ENCODE assay signal across 1 cellular context in the genomic region with DNA sequence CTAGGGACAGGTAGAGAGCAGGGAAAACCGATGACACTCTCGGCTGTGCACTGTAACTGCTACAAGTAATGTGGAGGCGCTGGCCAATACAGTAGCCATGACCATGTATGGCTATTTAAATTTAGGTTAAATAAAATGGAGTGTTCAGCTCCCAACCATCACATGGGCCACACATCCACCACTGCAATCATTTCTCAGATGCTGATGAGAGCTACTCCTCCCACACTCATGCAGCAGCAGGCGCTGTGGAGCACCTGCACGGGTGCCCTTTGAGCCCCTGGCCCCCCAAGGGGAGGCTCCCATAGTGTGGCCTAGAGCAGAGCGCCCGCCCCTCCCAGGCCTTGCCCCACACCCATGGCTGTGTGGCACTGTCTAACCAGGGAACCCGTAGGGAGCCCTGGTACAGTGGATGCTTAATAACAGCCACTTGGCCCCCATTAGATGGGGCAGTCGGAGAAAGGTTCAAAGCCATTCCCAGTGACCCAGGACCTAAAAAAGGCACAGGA.
A peak's percentile ranks its signal among the peaks of the same experiment; 100 is the strongest.
TF ChIP-seq lines count a peak whose summit lies in the region.

No MANE protein-coding gene starts in this region.

TF ChIP-seq in HepG2, 621 proteins besides CTCF, POLR2A, EP300 and RAD21:
- TF ChIP-seq, protein P1, sequence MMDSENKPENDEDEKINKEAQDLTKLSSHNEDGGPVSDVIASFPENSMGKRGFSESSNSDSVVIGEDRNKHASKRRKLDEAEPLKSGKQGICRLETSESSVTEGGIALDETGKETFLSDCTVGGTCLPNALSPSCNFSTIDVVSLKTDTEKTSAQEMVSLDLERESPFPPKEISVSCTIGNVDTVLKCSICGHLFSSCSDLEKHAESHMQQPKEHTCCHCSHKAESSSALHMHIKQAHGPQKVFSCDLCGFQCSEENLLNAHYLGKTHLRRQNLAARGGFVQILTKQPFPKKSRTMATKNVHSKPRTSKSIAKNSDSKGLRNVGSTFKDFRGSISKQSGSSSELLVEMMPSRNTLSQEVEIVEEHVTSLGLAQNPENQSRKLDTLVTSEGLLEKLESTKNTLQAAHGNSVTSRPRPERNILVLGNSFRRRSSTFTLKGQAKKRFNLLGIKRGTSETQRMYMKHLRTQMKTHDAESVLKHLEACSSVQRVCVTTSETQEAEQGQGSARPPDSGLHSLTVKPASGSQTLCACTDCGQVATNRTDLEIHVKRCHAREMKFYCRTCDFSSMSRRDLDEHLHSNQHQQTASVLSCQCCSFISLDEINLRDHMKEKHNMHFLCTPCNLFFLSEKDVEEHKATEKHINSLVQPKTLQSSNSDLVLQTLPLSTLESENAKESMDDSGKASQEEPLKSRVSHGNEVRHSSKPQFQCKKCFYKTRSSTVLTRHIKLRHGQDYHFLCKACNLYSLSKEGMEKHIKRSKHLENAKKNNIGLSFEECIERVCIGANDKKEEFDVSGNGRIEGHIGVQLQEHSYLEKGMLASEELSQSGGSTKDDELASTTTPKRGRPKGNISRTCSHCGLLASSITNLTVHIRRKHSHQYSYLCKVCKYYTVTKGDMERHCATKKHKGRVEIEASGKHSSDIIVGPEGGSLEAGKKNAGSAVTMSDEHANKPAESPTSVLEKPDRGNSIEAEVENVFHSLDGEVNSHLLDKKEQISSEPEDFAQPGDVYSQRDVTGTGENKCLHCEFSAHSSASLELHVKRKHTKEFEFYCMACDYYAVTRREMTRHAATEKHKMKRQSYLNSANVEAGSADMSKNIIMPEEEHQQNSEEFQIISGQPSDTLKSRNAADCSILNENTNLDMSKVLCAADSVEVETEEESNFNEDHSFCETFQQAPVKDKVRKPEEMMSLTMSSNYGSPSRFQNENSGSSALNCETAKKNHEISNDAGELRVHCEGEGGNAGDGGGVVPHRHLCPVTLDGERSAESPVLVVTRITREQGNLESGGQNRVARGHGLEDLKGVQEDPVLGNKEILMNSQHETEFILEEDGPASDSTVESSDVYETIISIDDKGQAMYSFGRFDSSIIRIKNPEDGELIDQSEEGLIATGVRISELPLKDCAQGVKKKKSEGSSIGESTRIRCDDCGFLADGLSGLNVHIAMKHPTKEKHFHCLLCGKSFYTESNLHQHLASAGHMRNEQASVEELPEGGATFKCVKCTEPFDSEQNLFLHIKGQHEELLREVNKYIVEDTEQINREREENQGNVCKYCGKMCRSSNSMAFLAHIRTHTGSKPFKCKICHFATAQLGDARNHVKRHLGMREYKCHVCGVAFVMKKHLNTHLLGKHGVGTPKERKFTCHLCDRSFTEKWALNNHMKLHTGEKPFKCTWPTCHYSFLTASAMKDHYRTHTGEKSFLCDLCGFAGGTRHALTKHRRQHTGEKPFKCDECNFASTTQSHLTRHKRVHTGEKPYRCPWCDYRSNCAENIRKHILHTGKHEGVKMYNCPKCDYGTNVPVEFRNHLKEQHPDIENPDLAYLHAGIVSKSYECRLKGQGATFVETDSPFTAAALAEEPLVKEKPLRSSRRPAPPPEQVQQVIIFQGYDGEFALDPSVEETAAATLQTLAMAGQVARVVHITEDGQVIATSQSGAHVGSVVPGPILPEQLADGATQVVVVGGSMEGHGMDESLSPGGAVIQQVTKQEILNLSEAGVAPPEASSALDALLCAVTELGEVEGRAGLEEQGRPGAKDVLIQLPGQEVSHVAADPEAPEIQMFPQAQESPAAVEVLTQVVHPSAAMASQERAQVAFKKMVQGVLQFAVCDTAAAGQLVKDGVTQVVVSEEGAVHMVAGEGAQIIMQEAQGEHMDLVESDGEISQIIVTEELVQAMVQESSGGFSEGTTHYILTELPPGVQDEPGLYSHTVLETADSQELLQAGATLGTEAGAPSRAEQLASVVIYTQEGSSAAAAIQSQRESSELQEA (CRISPR knock-in tag; IDR thresholded peaks at IDR 0.05; ENCODE audit: not compliant biosample characterization): no peak
- TF ChIP-seq PHF5A (CRISPR knock-in tag; IDR thresholded peaks at IDR 0.05; ENCODE audit: low read depth, unreplicated experiment) (peak; percentile 18), AGO2 (optimal IDR thresholded peaks at IDR 0.05; ENCODE audit: low read depth, low read length) (peak; percentile 41), DNMT3B (CRISPR knock-in tag; conservative IDR thresholded peaks at IDR 0.05) (no peak), ZNF7 (CRISPR knock-in tag; IDR thresholded peaks at IDR 0.05) (no peak), HNF4G (IDR thresholded peaks at IDR 0.05; ENCODE audit: borderline replicate concordance, low read depth, low read length) (peak; percentile 71), HNF4G (CRISPR knock-in tag; IDR thresholded peaks at IDR 0.05; ENCODE audit: borderline replicate concordance, low read depth) (no peak), HNRNPL (IDR thresholded peaks at IDR 0.05; ENCODE audit: low read depth, low read length) (0 out of 2 replicates have a peak, but pooled peaks have one; percentile 53), SNAI1 (CRISPR knock-in tag; IDR thresholded peaks at IDR 0.05; ENCODE audit: borderline replicate concordance) (0 out of 2 replicates have a peak, but pooled peaks have one; percentile 42), HNF4A (CRISPR knock-in tag; IDR thresholded peaks at IDR 0.05) (peak; percentile 75), SMAD1 (CRISPR knock-in tag; IDR thresholded peaks at IDR 0.05; ENCODE audit: borderline replicate concordance, low read depth) (no peak), SOX6 (IDR thresholded peaks at IDR 0.05) (no peak), SOX6 (CRISPR knock-in tag; IDR thresholded peaks at IDR 0.05) (0 out of 2 replicates have a peak, but pooled peaks have one; percentile 24), NCOR1 (IDR thresholded peaks at IDR 0.05; ENCODE audit: borderline replicate concordance, low read length) (0 out of 2 replicates have a peak, but pooled peaks have one; percentile 21), POLR2G (IDR thresholded peaks at IDR 0.05; ENCODE audit: low read depth, low read length) (peak; percentile 3; the same call in 1 of the 2 replicates), RBFOX2 (IDR thresholded peaks at IDR 0.05; ENCODE audit: low read depth, low read length) (peak; percentile 54; the same call in 1 of the 2 replicates), POLR2AphosphoS5 (IDR thresholded peaks at IDR 0.05; ENCODE audit: low read depth, low read length) (peak; percentile 28; the same call in 1 of the 2 replicates)
- TF ChIP-seq, protein P2, sequence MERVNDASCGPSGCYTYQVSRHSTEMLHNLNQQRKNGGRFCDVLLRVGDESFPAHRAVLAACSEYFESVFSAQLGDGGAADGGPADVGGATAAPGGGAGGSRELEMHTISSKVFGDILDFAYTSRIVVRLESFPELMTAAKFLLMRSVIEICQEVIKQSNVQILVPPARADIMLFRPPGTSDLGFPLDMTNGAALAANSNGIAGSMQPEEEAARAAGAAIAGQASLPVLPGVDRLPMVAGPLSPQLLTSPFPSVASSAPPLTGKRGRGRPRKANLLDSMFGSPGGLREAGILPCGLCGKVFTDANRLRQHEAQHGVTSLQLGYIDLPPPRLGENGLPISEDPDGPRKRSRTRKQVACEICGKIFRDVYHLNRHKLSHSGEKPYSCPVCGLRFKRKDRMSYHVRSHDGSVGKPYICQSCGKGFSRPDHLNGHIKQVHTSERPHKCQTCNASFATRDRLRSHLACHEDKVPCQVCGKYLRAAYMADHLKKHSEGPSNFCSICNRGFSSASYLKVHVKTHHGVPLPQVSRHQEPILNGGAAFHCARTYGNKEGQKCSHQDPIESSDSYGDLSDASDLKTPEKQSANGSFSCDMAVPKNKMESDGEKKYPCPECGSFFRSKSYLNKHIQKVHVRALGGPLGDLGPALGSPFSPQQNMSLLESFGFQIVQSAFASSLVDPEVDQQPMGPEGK (CRISPR knock-in tag; IDR thresholded peaks at IDR 0.05): peak; percentile 69
- TF ChIP-seq, protein P3, sequence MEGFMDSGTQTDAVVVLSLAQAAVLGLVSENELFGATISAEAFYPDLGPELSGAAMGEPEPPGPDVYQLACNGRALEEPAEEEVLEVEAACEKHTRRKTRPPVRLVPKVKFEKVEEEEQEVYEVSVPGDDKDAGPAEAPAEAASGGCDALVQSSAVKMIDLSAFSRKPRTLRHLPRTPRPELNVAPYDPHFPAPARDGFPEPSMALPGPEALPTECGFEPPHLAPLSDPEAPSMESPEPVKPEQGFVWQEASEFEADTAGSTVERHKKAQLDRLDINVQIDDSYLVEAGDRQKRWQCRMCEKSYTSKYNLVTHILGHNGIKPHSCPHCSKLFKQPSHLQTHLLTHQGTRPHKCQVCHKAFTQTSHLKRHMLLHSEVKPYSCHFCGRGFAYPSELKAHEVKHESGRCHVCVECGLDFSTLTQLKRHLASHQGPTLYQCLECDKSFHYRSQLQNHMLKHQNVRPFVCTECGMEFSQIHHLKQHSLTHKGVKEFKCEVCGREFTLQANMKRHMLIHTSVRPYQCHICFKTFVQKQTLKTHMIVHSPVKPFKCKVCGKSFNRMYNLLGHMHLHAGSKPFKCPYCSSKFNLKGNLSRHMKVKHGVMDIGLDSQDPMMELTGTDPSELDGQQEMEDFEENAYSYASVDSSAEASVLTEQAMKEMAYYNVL (CRISPR knock-in tag; IDR thresholded peaks at IDR 0.05; ENCODE audit: borderline replicate concordance): 0 out of 2 replicates have a peak, but pooled peaks have one; percentile 43
- TF ChIP-seq, protein P4, sequence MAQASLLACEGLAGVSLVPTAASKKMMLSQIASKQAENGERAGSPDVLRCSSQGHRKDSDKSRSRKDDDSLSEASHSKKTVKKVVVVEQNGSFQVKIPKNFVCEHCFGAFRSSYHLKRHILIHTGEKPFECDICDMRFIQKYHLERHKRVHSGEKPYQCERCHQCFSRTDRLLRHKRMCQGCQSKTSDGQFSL (CRISPR knock-in tag; IDR thresholded peaks at IDR 0.05): peak; percentile 11; the same call in 1 of the 2 replicates
- TF ChIP-seq, protein P5, sequence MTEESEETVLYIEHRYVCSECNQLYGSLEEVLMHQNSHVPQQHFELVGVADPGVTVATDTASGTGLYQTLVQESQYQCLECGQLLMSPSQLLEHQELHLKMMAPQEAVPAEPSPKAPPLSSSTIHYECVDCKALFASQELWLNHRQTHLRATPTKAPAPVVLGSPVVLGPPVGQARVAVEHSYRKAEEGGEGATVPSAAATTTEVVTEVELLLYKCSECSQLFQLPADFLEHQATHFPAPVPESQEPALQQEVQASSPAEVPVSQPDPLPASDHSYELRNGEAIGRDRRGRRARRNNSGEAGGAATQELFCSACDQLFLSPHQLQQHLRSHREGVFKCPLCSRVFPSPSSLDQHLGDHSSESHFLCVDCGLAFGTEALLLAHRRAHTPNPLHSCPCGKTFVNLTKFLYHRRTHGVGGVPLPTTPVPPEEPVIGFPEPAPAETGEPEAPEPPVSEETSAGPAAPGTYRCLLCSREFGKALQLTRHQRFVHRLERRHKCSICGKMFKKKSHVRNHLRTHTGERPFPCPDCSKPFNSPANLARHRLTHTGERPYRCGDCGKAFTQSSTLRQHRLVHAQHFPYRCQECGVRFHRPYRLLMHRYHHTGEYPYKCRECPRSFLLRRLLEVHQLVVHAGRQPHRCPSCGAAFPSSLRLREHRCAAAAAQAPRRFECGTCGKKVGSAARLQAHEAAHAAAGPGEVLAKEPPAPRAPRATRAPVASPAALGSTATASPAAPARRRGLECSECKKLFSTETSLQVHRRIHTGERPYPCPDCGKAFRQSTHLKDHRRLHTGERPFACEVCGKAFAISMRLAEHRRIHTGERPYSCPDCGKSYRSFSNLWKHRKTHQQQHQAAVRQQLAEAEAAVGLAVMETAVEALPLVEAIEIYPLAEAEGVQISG (CRISPR knock-in tag; IDR thresholded peaks at IDR 0.05): 0 out of 2 replicates have a peak, but pooled peaks have one; percentile 15
